1 cellular context compared by ENCODE assay signal in the genomic region with DNA sequence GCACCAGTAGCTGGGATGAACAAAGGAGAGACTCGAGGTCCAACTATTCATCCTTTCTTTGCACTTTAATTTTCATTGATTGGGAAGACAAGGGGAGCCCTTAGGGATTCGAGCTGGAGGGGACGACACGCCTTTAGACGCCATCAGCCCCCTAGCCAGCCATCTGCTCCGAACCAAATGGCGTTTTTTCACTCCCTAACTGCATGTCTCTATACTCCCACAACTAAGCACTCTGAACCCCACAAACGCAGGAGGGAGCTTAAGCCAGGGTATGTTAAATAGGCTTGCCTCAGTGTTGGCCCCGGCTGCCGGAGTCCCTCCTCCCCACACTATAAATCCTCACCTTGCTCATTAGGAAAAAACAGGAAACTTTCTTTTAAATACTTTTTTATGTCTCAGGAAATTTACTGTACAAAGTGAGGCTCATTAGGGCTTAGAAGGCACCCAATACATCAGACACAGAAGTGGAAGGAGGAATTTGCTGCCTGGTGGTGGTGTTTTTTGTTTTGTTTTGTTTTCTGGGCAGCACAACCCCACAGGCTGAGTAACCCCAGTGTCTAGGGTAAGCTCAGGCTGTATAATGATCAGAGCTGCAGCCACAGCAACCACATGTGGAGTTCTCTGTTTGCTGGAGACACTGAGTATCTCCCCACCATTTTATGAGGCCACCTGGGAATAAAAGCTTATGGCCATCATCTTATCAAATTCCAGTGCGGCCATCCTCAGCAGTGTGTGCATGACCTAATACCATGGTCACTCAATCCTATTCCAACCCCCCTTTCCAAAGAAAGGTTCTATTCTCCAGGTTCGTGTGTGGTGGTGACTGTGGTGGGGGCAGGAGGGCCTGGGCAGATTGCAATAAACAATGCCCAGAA.
TF ChIP-seq lines count a peak whose summit lies in the region.

No MANE protein-coding gene starts in this region.

TF ChIP-seq in HepG2, 621 proteins besides CTCF, POLR2A, EP300 and RAD21:
- TF ChIP-seq ZNF296 (CRISPR knock-in tag; conservative IDR thresholded peaks at IDR 0.05) (no peak), RARG (CRISPR knock-in tag; IDR thresholded peaks at IDR 0.05; ENCODE audit: low read depth) (no peak), U2AF1 (optimal IDR thresholded peaks at IDR 0.05; ENCODE audit: low read depth, low read length) (no peak), SPEN (CRISPR knock-in tag; IDR thresholded peaks at IDR 0.05; ENCODE audit: low read depth) (no peak), EZH2 (conservative IDR thresholded peaks at IDR 0.05; ENCODE audit: low read depth, low read length) (peak; percentile 55; the same call in 1 of the 2 replicates), ZSCAN22 (CRISPR knock-in tag; IDR thresholded peaks at IDR 0.05) (no peak), ZFY (CRISPR knock-in tag; IDR thresholded peaks at IDR 0.05) (no peak), ZNF460 (CRISPR knock-in tag; IDR thresholded peaks at IDR 0.05; ENCODE audit: borderline replicate concordance) (no peak)
TF ChIP-seq in HepG2: peak in this region for 1.
